ENCODE assay signal across 8 cellular contexts in genomic region chr3:187368251-187368733, GRCh38.
DNase-seq lines count a peak whose midpoint lies in the region; ATAC-seq lines count a peak whose summit lies in the region.

A gene with protein sequence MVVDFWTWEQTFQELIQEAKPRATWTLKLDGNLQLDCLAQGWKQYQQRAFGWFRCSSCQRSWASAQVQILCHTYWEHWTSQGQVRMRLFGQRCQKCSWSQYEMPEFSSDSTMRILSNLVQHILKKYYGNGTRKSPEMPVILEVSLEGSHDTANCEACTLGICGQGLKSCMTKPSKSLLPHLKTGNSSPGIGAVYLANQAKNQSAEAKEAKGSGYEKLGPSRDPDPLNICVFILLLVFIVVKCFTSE (plus strand): TSS chr3:187368385. CDS start chr3:187368442, 57 bp downstream.

- DNase-seq in activated CD4-positive, alpha-beta T cell treated with anti-CD3 and anti-CD28 coated beads for 1 hour: peak; percentile 39
- DNase-seq in activated CD4-positive, alpha-beta T cell treated with anti-CD3 and anti-CD28 coated beads, Interleukin-2, amount 50 U/mL, for 1 hour: no peak
- DNase-seq in OCI-M1 (lab: John Stamatoyannopoulos, UW) (peak; percentile 77), amniotic epithelial cell (ENCODE audit: low read depth) (peak; percentile 55), hippocampal formation (lab: John Stamatoyannopoulos, UW) (peak; percentile 47 to 71), HK-2 (ENCODE audit: unreplicated experiment) (no peak)
- DNase-seq in stimulated activated CD4-positive, alpha-beta T cell treated with anti-CD3 and anti-CD28 coated beads, Interleukin-1b, Interleukin-23, amount 100 ng/mL, for 48 hours: peak; percentile 8

- ATAC-seq in HG02938 (IDR thresholded peaks at IDR 0.05; ENCODE audit: unreplicated experiment): peak; percentile 94

Comparison
In these comparisons a context has a peak if more than half of its experiments do, and no peak if none do; other contexts are left out.
1. DNase-seq: peak in activated CD4-positive, alpha-beta T cell treated with anti-CD3 and anti-CD28 coated beads for 1 hour (single experiment), OCI-M1 (single experiment), amniotic epithelial cell (single experiment), hippocampal formation (2 of 2) and stimulated activated CD4-positive, alpha-beta T cell treated with anti-CD3 and anti-CD28 coated beads, Interleukin-1b, Interleukin-23, amount 100 ng/mL, for 48 hours (single experiment); none in activated CD4-positive, alpha-beta T cell treated with anti-CD3 and anti-CD28 coated beads, Interleukin-2, amount 50 U/mL, for 1 hour (single experiment) and HK-2 (single experiment).